40 cellular contexts compared by ENCODE assay signal in genomic region chr5:156076912-156077311, GRCh38.
"Had no signal": no experiment of that assay in that cellular context is flagged by ENCODE, and none has a peak within 500 bp of the region (broad histone marks: within the 10 kb centered on the region; RNA-seq: fewer than 3 reads in every experiment).

No MANE protein-coding gene starts in this region.

- H3K27me3 ChIP-seq: adrenal gland, ascending aorta, body of pancreas, brain microvascular endothelial cell, breast epithelium, cardiac muscle cell had no signal

- ATAC-seq: activated naive CD4-positive, alpha-beta T cell treated with anti-CD3 and anti-CD28 coated beads, Interleukin-2, amount 50 U/mL, for 72 hours; activated naive CD8-positive, alpha-beta T cell treated with anti-CD3 and anti-CD28 coated beads, Interleukin-2, amount 50 U/mL, for 24 hours; activated T-cell treated with anti-CD3 and anti-CD28 coated beads, Interleukin-2, amount 50 U/mL, for 4 hours; activated T-cell treated with anti-CD3 and anti-CD28 coated beads, Interleukin-2, amount 50 U/mL, for 72 hours; activated T-helper 17 cell treated with anti-CD3 and anti-CD28 coated beads, Interleukin-2, amount 50 U/mL, for 72 hours; body of pancreas had no signal

- H3K4me1 ChIP-seq: adrenal gland, ascending aorta, body of pancreas, breast epithelium had no signal

- H3K9me3 ChIP-seq: adrenal gland had no signal

- H3K9me3 Mint-ChIP-seq: activated naive CD8-positive, alpha-beta T cell treated with anti-CD3 and anti-CD28 coated beads, Interleukin-2, amount 10 ng/mL, durations not matched to agents 7 days and 5 days had no signal

- H3K27ac Mint-ChIP-seq: activated naive CD4-positive, alpha-beta T cell treated with anti-CD3 and anti-CD28 coated beads for 36 hours; activated naive CD4-positive, alpha-beta T cell treated with anti-CD3 and anti-CD28 coated beads, Interleukin-2, amount 10 ng/mL, durations not matched to agents 7 days and 5 days; activated naive CD4-positive, alpha-beta T cell treated with anti-CD3 and anti-CD28 coated beads, Interleukin-2, amount 50 U/mL, for 24 hours; activated naive CD4-positive, alpha-beta T cell treated with anti-CD3 and anti-CD28 coated beads, Interleukin-2, amount 50 U/mL, for 72 hours; activated naive CD8-positive, alpha-beta T cell; activated naive CD8-positive, alpha-beta T cell treated with anti-CD3 and anti-CD28 coated beads for 36 hours; activated naive CD8-positive, alpha-beta T cell treated with anti-CD3 and anti-CD28 coated beads, Interleukin-2, amount 10 ng/mL, durations not matched to agents 7 days and 5 days; activated naive CD8-positive, alpha-beta T cell treated with anti-CD3 and anti-CD28 coated beads, Interleukin-2, amount 50 U/mL, for 24 hours; activated T-cell treated with anti-CD3 and anti-CD28 coated beads, Interleukin-2, amount 50 U/mL, for 24 hours; activated T-cell treated with anti-CD3 and anti-CD28 coated beads, Interleukin-2, amount 50 U/mL, for 72 hours; activated T-helper 1 cell treated with anti-CD3 and anti-CD28 coated beads, Interleukin-12 subunit alpha, Interleukin-12 subunit beta, Interleukin-2, Interleukin-4 antibody, amounts not matched to agents 30 ng/mL and 10 ng/mL and 1 ng/mL, durations not matched to agents 14 hours and 24 hours and 36 hours; activated T-helper 17 cell treated with anti-CD3 and anti-CD28 coated beads, Interleukin-2, amount 50 U/mL, for 72 hours; activated T-helper 2 cell treated with anti-CD3 and anti-CD28 coated beads, Interferon-gamma antibody, Interleukin-2, Interleukin-4, amounts not matched to agents 10 μg/mL and 5 μg/mL and 100 μg/mL, durations not matched to agents 14 hours and 24 hours and 36 hours; brain had no signal

- FAIRE-seq: astrocyte, bronchial epithelial cell had no signal

- H3K27ac ChIP-seq: adrenal gland, ascending aorta, body of pancreas, brain microvascular endothelial cell, breast epithelium, cardiac muscle cell had no signal

- H3K36me3 ChIP-seq: adrenal gland, ascending aorta, brain microvascular endothelial cell, breast epithelium, cardiac muscle cell had no signal

- H3K4me3 ChIP-seq: adrenal gland, ascending aorta, body of pancreas, breast epithelium, cardiac muscle cell had no signal

- H3K27me3 Mint-ChIP-seq: activated naive CD4-positive, alpha-beta T cell treated with anti-CD3 and anti-CD28 coated beads, Interleukin-2, amount 10 ng/mL, durations not matched to agents 7 days and 5 days; activated naive CD8-positive, alpha-beta T cell treated with anti-CD3 and anti-CD28 coated beads for 36 hours; activated naive CD8-positive, alpha-beta T cell treated with anti-CD3 and anti-CD28 coated beads, Interleukin-2, amount 10 ng/mL, durations not matched to agents 7 days and 5 days; activated T-helper 17 cell treated with anti-CD3 and anti-CD28 coated beads, Interleukin-2, amount 50 U/mL, for 72 hours; brain had no signal

- H3K4me1 Mint-ChIP-seq: activated naive CD4-positive, alpha-beta T cell treated with anti-CD3 and anti-CD28 coated beads, Interleukin-2, amount 10 ng/mL, durations not matched to agents 7 days and 5 days; activated naive CD4-positive, alpha-beta T cell treated with anti-CD3 and anti-CD28 coated beads, Interleukin-2, amount 50 U/mL, for 24 hours; activated naive CD8-positive, alpha-beta T cell treated with anti-CD3 and anti-CD28 coated beads for 36 hours; activated naive CD8-positive, alpha-beta T cell treated with anti-CD3 and anti-CD28 coated beads, Interleukin-2, amount 10 ng/mL, durations not matched to agents 7 days and 5 days; activated naive CD8-positive, alpha-beta T cell treated with anti-CD3 and anti-CD28 coated beads, Interleukin-2, amount 50 U/mL, for 24 hours; activated T-helper 17 cell treated with anti-CD3 and anti-CD28 coated beads, Interleukin-2, amount 50 U/mL, for 72 hours; brain; central memory CD8-positive, alpha-beta T cell had no signal

- DNase-seq: activated effector memory CD4-positive, alpha-beta T cell treated with anti-CD3 and anti-CD28 coated beads, Interleukin-2, amount 50 U/mL, for 16 hours; activated effector memory CD4-positive, alpha-beta T cell treated with Interleukin-2 at 50 U/mL for 16 hours; activated gamma-delta T cell; activated gamma-delta T cell treated with Interleukin-2 at 50 U/mL for 16 hours; activated naive CD4-positive, alpha-beta T cell; activated naive CD4-positive, alpha-beta T cell treated with anti-CD3 and anti-CD28 coated beads for 36 hours; activated naive CD4-positive, alpha-beta T cell treated with anti-CD3 and anti-CD28 coated beads, Interleukin-2, amount 10 ng/mL, durations not matched to agents 7 days and 5 days; activated naive CD4-positive, alpha-beta T cell treated with anti-CD3 and anti-CD28 coated beads, Interleukin-2, amount 50 U/mL, for 16 hours; activated naive CD4-positive, alpha-beta T cell treated with Interleukin-2 at 50 U/mL for 16 hours; activated naive CD8-positive, alpha-beta T cell treated with anti-CD3 and anti-CD28 coated beads for 36 hours; activated naive CD8-positive, alpha-beta T cell treated with anti-CD3 and anti-CD28 coated beads, Interleukin-2, amount 10 ng/mL, durations not matched to agents 7 days and 5 days; activated naive CD8-positive, alpha-beta T cell treated with anti-CD3 and anti-CD28 coated beads, Interleukin-2, amount 50 U/mL, for 24 hours; activated T-cell treated with anti-CD3 and anti-CD28 coated beads, Interleukin-2, amount 50 U/mL, for 1 hour; activated T-cell treated with anti-CD3 and anti-CD28 coated beads, Interleukin-2, amount 50 U/mL, for 24 hours; activated T-cell treated with anti-CD3 and anti-CD28 coated beads, Interleukin-2, amount 50 U/mL, for 4 hours; activated T-cell treated with anti-CD3 and anti-CD28 coated beads, Interleukin-2, amount 50 U/mL, for 48 hours; activated T-cell treated with anti-CD3 and anti-CD28 coated beads, Interleukin-2, amount 50 U/mL, for 72 hours; adrenal gland; amniotic stem cell; amygdala; anterior cingulate cortex; aorta; body of pancreas; brain microvascular endothelial cell; caudate nucleus; central memory CD4-positive, alpha-beta T cell; cerebellar nuclear complex had no signal

- H3K4me3 Mint-ChIP-seq: activated naive CD4-positive, alpha-beta T cell treated with anti-CD3 and anti-CD28 coated beads for 36 hours; activated naive CD4-positive, alpha-beta T cell treated with anti-CD3 and anti-CD28 coated beads, Interleukin-2, amount 10 ng/mL, durations not matched to agents 7 days and 5 days; activated naive CD4-positive, alpha-beta T cell treated with anti-CD3 and anti-CD28 coated beads, Interleukin-2, amount 50 U/mL, for 24 hours; activated naive CD8-positive, alpha-beta T cell; activated naive CD8-positive, alpha-beta T cell treated with anti-CD3 and anti-CD28 coated beads for 36 hours; activated naive CD8-positive, alpha-beta T cell treated with anti-CD3 and anti-CD28 coated beads, Interleukin-2, amount 10 ng/mL, durations not matched to agents 7 days and 5 days; activated naive CD8-positive, alpha-beta T cell treated with anti-CD3 and anti-CD28 coated beads, Interleukin-2, amount 50 U/mL, for 24 hours; activated T-cell treated with anti-CD3 and anti-CD28 coated beads, Interleukin-2, amount 50 U/mL, for 24 hours; activated T-cell treated with anti-CD3 and anti-CD28 coated beads, Interleukin-2, amount 50 U/mL, for 4 hours; activated T-cell treated with anti-CD3 and anti-CD28 coated beads, Interleukin-2, amount 50 U/mL, for 72 hours; activated T-helper 1 cell treated with anti-CD3 and anti-CD28 coated beads, Interleukin-12 subunit alpha, Interleukin-12 subunit beta, Interleukin-2, Interleukin-4 antibody, amounts not matched to agents 30 ng/mL and 10 ng/mL and 1 ng/mL, durations not matched to agents 14 hours and 24 hours and 36 hours; activated T-helper 17 cell treated with anti-CD3 and anti-CD28 coated beads, Interleukin-2, amount 50 U/mL, for 72 hours; brain; central memory CD8-positive, alpha-beta T cell had no signal
